In the genomic region with DNA sequence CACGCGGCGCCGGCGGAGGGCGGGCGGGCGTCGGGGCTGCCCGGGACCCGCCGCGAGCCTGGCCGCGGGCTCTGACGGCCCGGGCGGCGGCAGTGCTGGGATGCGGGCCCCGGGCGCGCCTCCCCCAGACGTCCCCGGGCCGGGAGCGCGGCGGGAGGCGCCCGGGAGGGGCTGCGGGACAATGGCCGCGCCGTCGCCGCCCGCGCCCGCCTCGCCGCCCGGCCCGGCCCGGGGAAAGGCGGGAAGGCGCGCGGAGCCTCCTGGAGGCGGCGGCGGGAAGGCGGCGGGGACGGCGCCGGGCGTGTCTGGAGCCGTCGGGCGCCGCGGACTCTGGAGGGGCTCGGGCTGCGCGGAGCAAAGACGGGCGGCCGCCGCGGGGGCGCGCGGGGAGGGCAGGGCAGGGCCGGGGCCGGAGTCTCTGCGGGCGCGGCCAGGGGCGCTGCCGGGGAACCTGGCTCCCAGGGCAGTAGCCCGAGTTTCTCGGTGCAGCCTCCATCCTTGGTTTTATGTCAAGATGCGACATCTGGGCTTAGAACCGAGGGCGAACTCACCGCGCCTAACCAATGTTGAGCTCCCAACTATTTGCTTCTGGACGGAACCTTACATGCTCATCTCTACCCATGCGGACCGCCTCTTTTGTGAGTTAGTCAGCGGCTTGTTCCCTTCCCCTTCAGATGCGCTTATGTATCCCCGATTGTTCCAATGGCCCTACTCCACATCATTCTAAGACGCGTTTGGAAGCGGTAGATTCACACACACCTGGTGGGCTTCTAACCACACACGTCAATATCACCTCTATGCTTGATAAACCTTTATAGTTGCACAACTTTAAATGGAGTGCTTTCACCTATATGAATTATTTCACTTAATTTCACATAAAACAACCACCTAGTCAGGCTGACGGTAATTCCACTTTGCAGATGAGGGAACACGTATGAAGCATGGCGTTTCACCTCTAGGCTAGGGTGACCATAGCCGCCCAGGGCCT, we compare ENCODE assay signal across 8 cellular contexts. TPM values are rescaled to one million over a fixed set of nuclear protein-coding genes. Genes with fewer than 3 reads are reported as not detected.
DNase-seq lines count a peak whose midpoint lies in the region; ATAC-seq lines count a peak whose summit lies in the region.

No MANE protein-coding gene starts in this region.

- H3K9me3 ChIP-seq in duodenal mucosa (ENCODE audit: control insufficient read depth in 1 of 2, low read length in 2 of 2) = no peaks in the 10 kb centered on the region

- H3K9me3 Mint-ChIP-seq in T-cell = no peaks in the 10 kb centered on the region

- peak overlapping the region; percentile 78 to 87 for H3K4me3 ChIP-seq in duodenal mucosa (ENCODE audit: low read depth in 1 of 2, low read length in 2 of 2)

- ATAC-seq in T-cell (replicated peaks in 1 of 4) (peak in 3 of 4 experiments; percentile 36 to 53 (median 52)), left lobe of liver (peak; percentile 76), HG03354 (IDR thresholded peaks at IDR 0.05; ENCODE audit: poor library complexity, severe bottlenecking, unreplicated experiment) (no peak)
- peak; percentile 43 for ATAC-seq in stimulated activated naive CD8-positive, alpha-beta T cell treated with anti-CD3 and anti-CD28 coated beads, Interleukin-15, Interleukin-2, amounts not matched to agents 100 U/mL and 50 U/mL, for 24 hours

- no peaks in the 10 kb centered on the region for H3K27me3 ChIP-seq in duodenal mucosa (ENCODE audit: control insufficient read depth in 1 of 2, insufficient read depth in 2 of 2, low read length in 2 of 2)

- peak overlapping the region; percentile 78 to 86 (median 85) for H3K4me3 Mint-ChIP-seq in T-cell

- POLR2A ChIA-PET in T-cell (lab: Charles Lee) = no interaction called here

- peaks cover 49 to 65% of the 10 kb centered on the region in 2 donors for H3K27me3 Mint-ChIP-seq in T-cell

- H3K27ac Mint-ChIP-seq in T-cell = peak overlapping the region in 1 of 2 donors; percentile 51

- no peaks in the 10 kb centered on the region for H3K36me3 Mint-ChIP-seq in T-cell

- no peaks in the 10 kb centered on the region for H3K36me3 ChIP-seq in duodenal mucosa (ENCODE audit: control insufficient read depth in 1 of 2, insufficient read depth in 2 of 2, low read length in 2 of 2)

- CTCF ChIA-PET in T-cell (lab: Charles Lee) = no interaction called here

- peaks cover 9 to 16% of the 10 kb centered on the region in 2 donors for H3K4me1 ChIP-seq in duodenal mucosa (ENCODE audit: control insufficient read depth in 1 of 2, insufficient read depth in 2 of 2, low read length in 2 of 2)

- H3K9ac ChIP-seq in duodenal mucosa (ENCODE audit: low read depth in 1 of 2, low read length in 2 of 2) = peak overlapping the region; percentile 60 to 64

- peak overlapping the region; percentile 54 for H3K27ac ChIP-seq in duodenal mucosa (ENCODE audit: low read depth, low read length)

- peaks cover 6 to 10% (median 8%) of the 10 kb centered on the region in 3 donors for H3K4me1 Mint-ChIP-seq in T-cell

- DNase-seq in DMS79 treated with DMSO at 0.1 percent for 48 hours (lab: John Stamatoyannopoulos, UW) (peak; percentile 86), HuH-7 (ENCODE audit: low spot score) (peak; percentile 30), T-cell (peak in 1 of 34 experiments; percentile 4), left lobe of liver (ENCODE audit: low spot score) (peak; percentile 46), COLO829 (ENCODE audit: low spot score) (no peak)
- DNase-seq in stimulated activated naive CD8-positive, alpha-beta T cell treated with anti-CD3 and anti-CD28 coated beads, Interleukin-15, Interleukin-2, amounts not matched to agents 100 U/mL and 50 U/mL, for 24 hours = peak; percentile 30

RNA-seq across cellular contexts. Expression of a gene that starts 0.7 kb away (rescaled TPM):
- total RNA-seq in T-cell (under 1 TPM in 4 of 5 donors, not detected in 1; 0.05 to 0.13 (median 0.11) TPM), left lobe of liver (2.8 TPM)
